Comparison of ENCODE assay signal across 13 cellular contexts in the genomic region with DNA sequence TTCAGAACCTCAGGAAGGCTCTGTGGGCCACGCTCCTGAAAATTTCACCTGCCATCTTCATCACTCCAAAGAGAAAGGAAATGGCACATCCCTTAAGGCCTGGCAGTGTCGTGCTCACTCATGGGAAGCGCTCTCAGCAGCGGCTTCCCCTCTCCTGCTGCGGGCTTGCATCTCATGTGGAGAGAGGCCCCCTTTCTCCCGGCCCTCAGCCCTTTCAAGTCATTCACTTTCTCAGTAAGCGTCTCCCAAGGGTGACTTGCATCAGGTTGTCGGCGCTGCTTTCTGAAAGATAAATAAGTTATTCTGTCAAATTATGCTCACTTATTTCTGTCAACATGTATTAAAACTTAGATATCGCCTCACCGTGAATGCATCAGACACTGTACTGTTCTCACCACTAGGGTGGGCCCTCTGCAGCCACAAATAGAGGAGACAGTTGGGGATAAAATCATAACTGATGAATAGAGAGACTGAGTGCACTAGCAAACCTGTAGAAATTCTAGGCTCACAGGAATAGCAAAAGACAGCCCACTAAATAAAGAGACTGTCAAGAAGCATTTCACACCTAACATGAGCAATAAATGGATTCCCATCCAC.
DNase-seq lines count a peak whose midpoint lies in the region; ATAC-seq and TF ChIP-seq lines count a peak whose summit lies in the region.
"Had no signal": no experiment of that assay in that cellular context is flagged by ENCODE, and none has a peak within 500 bp of the region (broad histone marks: within the 10 kb centered on the region; RNA-seq: fewer than 3 reads in every experiment).

No MANE protein-coding gene starts in this region.

- WGBS in esophagus muscularis mucosa: 80% methylated on average over 11 of the region's 11 CpGs

- intact Hi-C loops in esophagus muscularis mucosa (cut with DNase I): no loop called here

- H3K9me2 ChIP-seq in Karpas-422 (replicated peaks; ENCODE audit: insufficient read depth, low read length): no peaks in the 10 kb centered on the region

- H3K9me3 ChIP-seq in esophagus muscularis mucosa (no peaks in the 10 kb centered on the region), Karpas-422 (ENCODE audit: low read length) (no peaks in the 10 kb centered on the region)
- H3K9me3 ChIP-seq: tibial nerve had no signal

- no peaks in the 10 kb centered on the region for H3K79me2 ChIP-seq in Karpas-422 (ENCODE audit: low read length)

- no peak overlapping the region for H3K4me3 ChIP-seq in GM12864 (ENCODE audit: low read depth, low read length)
- no peak overlapping the region for H3K4me3 ChIP-seq in NB4 (ENCODE audit: low read depth, low read length)
- no peak overlapping the region for H3K4me3 ChIP-seq in esophagus muscularis mucosa
- H3K4me3 ChIP-seq in Karpas-422 (ENCODE audit: low read length): no peak overlapping the region
- H3K4me3 ChIP-seq: tibial nerve had no signal

- no peaks in the 10 kb centered on the region for H3K36me3 ChIP-seq in esophagus muscularis mucosa
- no peaks in the 10 kb centered on the region for H3K36me3 ChIP-seq in Karpas-422 (ENCODE audit: insufficient read depth, low read length)
- H3K36me3 ChIP-seq: tibial nerve had no signal

- H3K27me3 ChIP-seq in esophagus muscularis mucosa (no peaks in the 10 kb centered on the region), Karpas-422 (ENCODE audit: low read length) (no peaks in the 10 kb centered on the region)
- H3K27me3 ChIP-seq: tibial nerve had no signal

- no peaks in the 10 kb centered on the region for H3K9me3 Mint-ChIP-seq in osteocyte (ENCODE audit: unreplicated experiment)
- H3K9me3 Mint-ChIP-seq: activated naive CD8-positive, alpha-beta T cell treated with anti-CD3 and anti-CD28 coated beads, Interleukin-2, amount 50 U/mL, for 24 hours; T-cell had no signal

- no peak for DNase-seq in GM12864 (ENCODE audit: low read depth)
- DNase-seq in NB4 (ENCODE audit: low read depth): no peak
- DNase-seq in esophagus muscularis mucosa (ENCODE audit: extremely low spot score): no peak
- no peak for DNase-seq in osteocyte (ENCODE audit: extremely low spot score, unreplicated experiment)
- no peak for DNase-seq in Karpas-422
- DNase-seq: activated naive CD8-positive, alpha-beta T cell treated with anti-CD3 and anti-CD28 coated beads, Interleukin-2, amount 50 U/mL, for 24 hours; NCI-H526 treated with DMSO at 0.1 percent for 48 hours; nucleus accumbens; T-cell had no signal

- H3K9ac ChIP-seq in Karpas-422 (ENCODE audit: low read length): no peak overlapping the region
- H3K9ac ChIP-seq: KMS-11 had no signal

- H2AFZ ChIP-seq in Karpas-422 (ENCODE audit: low read length): no peak overlapping the region

- no peak for TF ChIP-seq EP300 in esophagus muscularis mucosa (IDR thresholded peaks at IDR 0.05)

- TF ChIP-seq POLR2A in NB4 (IDR thresholded peaks at IDR 0.05; ENCODE audit: extremely low read depth, insufficient read length): no peak
- TF ChIP-seq POLR2A in esophagus muscularis mucosa (IDR thresholded peaks at IDR 0.05; ENCODE audit: low read depth): no peak

- no peak overlapping the region for H3K4me2 ChIP-seq in Karpas-422 (ENCODE audit: low read depth, low read length, poor library complexity, severe bottlenecking)
- H3K4me2 ChIP-seq: KMS-11 had no signal

- H4K20me1 ChIP-seq in Karpas-422 (ENCODE audit: insufficient read depth, low read depth, low read length): no peaks in the 10 kb centered on the region

- H3K4me1 Mint-ChIP-seq in osteocyte (ENCODE audit: unreplicated experiment): peaks cover 38% of the 10 kb centered on the region
- H3K4me1 Mint-ChIP-seq: activated naive CD8-positive, alpha-beta T cell treated with anti-CD3 and anti-CD28 coated beads, Interleukin-2, amount 50 U/mL, for 24 hours; T-cell had no signal

- H3K36me3 Mint-ChIP-seq in osteocyte (ENCODE audit: unreplicated experiment): no peaks in the 10 kb centered on the region
- H3K36me3 Mint-ChIP-seq: T-cell had no signal

- TF ChIP-seq CTCF in GM12864 (IDR thresholded peaks at IDR 0.05; ENCODE audit: low read depth, low read length, missing control alignments) (peak; percentile 14), NB4 (IDR thresholded peaks at IDR 0.05; ENCODE audit: low read depth, low read length) (peak; percentile 15), esophagus muscularis mucosa (IDR thresholded peaks at IDR 0.05) (peak in 2 of 3 experiments; percentile 11 to 27), osteocyte (IDR thresholded peaks at IDR 0.05) (peak; percentile 34)

- H3K27ac ChIP-seq in esophagus muscularis mucosa (replicated peaks in 1 of 4) (no peak overlapping the region), Karpas-422 (ENCODE audit: low read length) (no peak overlapping the region)
- H3K27ac ChIP-seq: KMS-11, tibial nerve had no signal

- no peaks in the 10 kb centered on the region for H3K27me3 Mint-ChIP-seq in osteocyte (ENCODE audit: unreplicated experiment)
- H3K27me3 Mint-ChIP-seq: activated naive CD8-positive, alpha-beta T cell treated with anti-CD3 and anti-CD28 coated beads, Interleukin-2, amount 50 U/mL, for 24 hours had no signal

- no peak overlapping the region for H3K27ac Mint-ChIP-seq in osteocyte (ENCODE audit: unreplicated experiment)
- H3K27ac Mint-ChIP-seq: activated naive CD8-positive, alpha-beta T cell treated with anti-CD3 and anti-CD28 coated beads, Interleukin-2, amount 50 U/mL, for 24 hours; T-cell had no signal

- no peak overlapping the region for H3K4me3 Mint-ChIP-seq in osteocyte (ENCODE audit: unreplicated experiment)
- H3K4me3 Mint-ChIP-seq: activated naive CD8-positive, alpha-beta T cell treated with anti-CD3 and anti-CD28 coated beads, Interleukin-2, amount 50 U/mL, for 24 hours; T-cell had no signal

- peaks cover 0 to 30% (median 19%) of the 10 kb centered on the region in 4 donors for H3K4me1 ChIP-seq in esophagus muscularis mucosa
- H3K4me1 ChIP-seq in Karpas-422 (ENCODE audit: low read length): no peaks in the 10 kb centered on the region
- H3K4me1 ChIP-seq: tibial nerve had no signal

- no peak for ATAC-seq in GM18867 (IDR thresholded peaks at IDR 0.05; ENCODE audit: unreplicated experiment)
- ATAC-seq in HG03442 (IDR thresholded peaks at IDR 0.05; ENCODE audit: unreplicated experiment): no peak
- ATAC-seq: activated naive CD8-positive, alpha-beta T cell treated with anti-CD3 and anti-CD28 coated beads, Interleukin-2, amount 50 U/mL, for 24 hours; T-cell had no signal
